Comparison of ENCODE assay signal across 8 cellular contexts in genomic region chr3:94862703-94863102, GRCh38.
DNase-seq lines count a peak whose midpoint lies in the region; ATAC-seq, FAIRE-seq and TF ChIP-seq lines count a peak whose summit lies in the region.
"Had no signal": no experiment of that assay in that cellular context is flagged by ENCODE, and none has a peak within 500 bp of the region (broad histone marks: within the 10 kb centered on the region; RNA-seq: fewer than 3 reads in every experiment).

No MANE protein-coding gene starts in this region.

- H4K20me1 ChIP-seq in keratinocyte (ENCODE audit: control insufficient read depth, extremely low read depth, insufficient read depth, low read length) = no peaks in the 10 kb centered on the region

- DNase-seq in RWPE1 (ENCODE audit: low spot score) (peak; percentile 4), keratinocyte (ENCODE audit: low read depth, low spot score) (no peak), amniotic stem cell (lab: John Stamatoyannopoulos, UW) (no peak)
- no peak for DNase-seq in activated naive CD4-positive, alpha-beta T cell treated with anti-CD3 and anti-CD28 coated beads, Interleukin-2, amount 10 ng/mL, durations not matched to agents 7 days and 5 days
- DNase-seq in stimulated activated naive CD8-positive, alpha-beta T cell treated with anti-CD3 and anti-CD28 coated beads, Interleukin-15, amount 100 ng/mL, for 72 hours = no peak
- DNase-seq: activated B cell treated with CpG ODN at 0.5 μM for 24 hours had no signal

- FAIRE-seq in keratinocyte (lab: Jason Lieb, UNC) = no peak

- POLR2A ChIA-PET in RWPE1 (lab: Yijun Ruan, JAX; ENCODE audit: low non-redundant PET) = no interaction called here

- dilution Hi-C loops in keratinocyte (cut with MboI; ENCODE audit: extremely low pct_ligation_motif_present, low sequenced_read_pairs) = no loop called here

- no peaks in the 10 kb centered on the region for H3K36me3 Mint-ChIP-seq in activated naive CD4-positive, alpha-beta T cell treated with anti-CD3 and anti-CD28 coated beads, Interleukin-2, amount 10 ng/mL, durations not matched to agents 7 days and 5 days

- peaks cover 2% of the 10 kb centered on the region for H3K9me3 ChIP-seq in keratinocyte (ENCODE audit: control insufficient read depth, low read depth, low read length)

- ATAC-seq in GM18505 (IDR thresholded peaks at IDR 0.05; ENCODE audit: unreplicated experiment) (peak; percentile 76), HG03354 (IDR thresholded peaks at IDR 0.05; ENCODE audit: poor library complexity, severe bottlenecking, unreplicated experiment) (peak; percentile 72)
- ATAC-seq in stimulated activated naive CD8-positive, alpha-beta T cell treated with anti-CD3 and anti-CD28 coated beads, Interleukin-15, amount 100 ng/mL, for 72 hours = no peak

- H3K27me3 ChIP-seq in keratinocyte (ENCODE audit: control insufficient read depth, extremely low read depth, insufficient read depth, low read length) = no peaks in the 10 kb centered on the region

- H3K27ac Mint-ChIP-seq in activated naive CD4-positive, alpha-beta T cell treated with anti-CD3 and anti-CD28 coated beads, Interleukin-2, amount 10 ng/mL, durations not matched to agents 7 days and 5 days = no peak overlapping the region
- H3K27ac Mint-ChIP-seq in stimulated activated naive CD8-positive, alpha-beta T cell treated with anti-CD3 and anti-CD28 coated beads, Interleukin-15, amount 100 ng/mL, for 72 hours = no peak overlapping the region
- H3K27ac Mint-ChIP-seq: activated B cell treated with CpG ODN at 0.5 μM for 24 hours had no signal

- H3K27ac ChIP-seq in RWPE1 (no peak overlapping the region), keratinocyte (ENCODE audit: control insufficient read depth, insufficient read depth, low read length) (no peak overlapping the region)

- no peaks in the 10 kb centered on the region for H3K36me3 ChIP-seq in keratinocyte (ENCODE audit: control insufficient read depth in 2 of 2, extremely low read depth in 1 of 2, insufficient read depth in 2 of 2, low read length in 2 of 2)

- H3K9ac ChIP-seq in keratinocyte (ENCODE audit: control insufficient read depth, extremely low read depth, insufficient read depth, low read length) = no peak overlapping the region

- H3K4me1 ChIP-seq in keratinocyte (ENCODE audit: control insufficient read depth, extremely low read depth, insufficient read depth, low read length) = no peaks in the 10 kb centered on the region

- H3K79me2 ChIP-seq in keratinocyte (ENCODE audit: control insufficient read depth, insufficient read depth, low read length) = no peaks in the 10 kb centered on the region

- no peak overlapping the region for H3K4me3 Mint-ChIP-seq in activated naive CD4-positive, alpha-beta T cell treated with anti-CD3 and anti-CD28 coated beads, Interleukin-2, amount 10 ng/mL, durations not matched to agents 7 days and 5 days
- no peak overlapping the region for H3K4me3 Mint-ChIP-seq in stimulated activated naive CD8-positive, alpha-beta T cell treated with anti-CD3 and anti-CD28 coated beads, Interleukin-15, amount 100 ng/mL, for 72 hours
- H3K4me3 Mint-ChIP-seq: activated B cell treated with CpG ODN at 0.5 μM for 24 hours had no signal

- TF ChIP-seq CTCF in RWPE1 (conservative IDR thresholded peaks at IDR 0.05; ENCODE audit: low read depth) (peak; percentile 49), keratinocyte (optimal IDR thresholded peaks at IDR 0.05 in 1 of 3, IDR thresholded peaks at IDR 0.05 in 1 of 3, conservative IDR thresholded peaks at IDR 0.05 in 1 of 3; ENCODE audit: extremely low read depth in 1 of 3, insufficient read depth in 2 of 3, low read length in 3 of 3) (peak in 2 of 3 experiments; percentile 42 to 54)

- TF ChIP-seq POLR2A in GM18505 (IDR thresholded peaks at IDR 0.05; ENCODE audit: borderline replicate concordance, extremely low read depth, insufficient read depth, insufficient read length) = no peak

- no peaks in the 10 kb centered on the region for H3K9me1 ChIP-seq in keratinocyte (ENCODE audit: control insufficient read depth, extremely low read depth, insufficient read depth, low read length)

- peaks cover 24% of the 10 kb centered on the region for H3K9me3 Mint-ChIP-seq in activated naive CD4-positive, alpha-beta T cell treated with anti-CD3 and anti-CD28 coated beads, Interleukin-2, amount 10 ng/mL, durations not matched to agents 7 days and 5 days
- H3K9me3 Mint-ChIP-seq in stimulated activated naive CD8-positive, alpha-beta T cell treated with anti-CD3 and anti-CD28 coated beads, Interleukin-15, amount 100 ng/mL, for 72 hours = peaks cover 16 to 35% of the 10 kb centered on the region in 2 donors

- H2AFZ ChIP-seq in keratinocyte (ENCODE audit: control insufficient read depth, low read length) = no peak overlapping the region

- no peak overlapping the region for H3K4me2 ChIP-seq in keratinocyte (ENCODE audit: control insufficient read depth, extremely low read depth, insufficient read depth, low read depth, low read length)

- H3K4me1 Mint-ChIP-seq in activated naive CD4-positive, alpha-beta T cell treated with anti-CD3 and anti-CD28 coated beads, Interleukin-2, amount 10 ng/mL, durations not matched to agents 7 days and 5 days = no peaks in the 10 kb centered on the region
- no peaks in the 10 kb centered on the region for H3K4me1 Mint-ChIP-seq in stimulated activated naive CD8-positive, alpha-beta T cell treated with anti-CD3 and anti-CD28 coated beads, Interleukin-15, amount 100 ng/mL, for 72 hours
- H3K4me1 Mint-ChIP-seq: activated B cell treated with CpG ODN at 0.5 μM for 24 hours had no signal

- no peaks in the 10 kb centered on the region for H3K27me3 Mint-ChIP-seq in activated naive CD4-positive, alpha-beta T cell treated with anti-CD3 and anti-CD28 coated beads, Interleukin-2, amount 10 ng/mL, durations not matched to agents 7 days and 5 days
- H3K27me3 Mint-ChIP-seq in stimulated activated naive CD8-positive, alpha-beta T cell treated with anti-CD3 and anti-CD28 coated beads, Interleukin-15, amount 100 ng/mL, for 72 hours = no peaks in the 10 kb centered on the region
- H3K27me3 Mint-ChIP-seq: activated B cell treated with CpG ODN at 0.5 μM for 24 hours had no signal

- CTCF ChIA-PET in RWPE1 (lab: Yijun Ruan, JAX) = no interaction called here
- CTCF ChIA-PET in activated naive CD4-positive, alpha-beta T cell treated with anti-CD3 and anti-CD28 coated beads, Interleukin-2, amount 10 ng/mL, durations not matched to agents 7 days and 5 days (lab: Charles Lee) = no interaction called here

- no peak overlapping the region for H3K4me3 ChIP-seq in keratinocyte (ENCODE audit: control insufficient read depth in 2 of 3, extremely low read depth in 1 of 3, insufficient read depth in 2 of 3, low read depth in 1 of 3, low read length in 3 of 3)
